Comparison of ENCODE assay signal across 8 cellular contexts in genomic region chr21:38807987-38808386, GRCh38. TPM values are rescaled to one million over a fixed set of nuclear protein-coding genes. Genes with fewer than 3 reads are reported as not detected.
DNase-seq lines count a peak whose midpoint lies in the region; ATAC-seq and TF ChIP-seq lines count a peak whose summit lies in the region.

No MANE protein-coding gene starts in this region.

- CTCF ChIA-PET in activated CD4-positive, alpha-beta T cell treated with anti-CD3 and anti-CD28 coated beads, Interleukin-2, amount 10 ng/mL, durations not matched to agents 7 days and 5 days (lab: Charles Lee): interaction anchor here (1.2 to 2.3 kb wide), 2 partner anchors 10 to 37 kb away, joined by 5 to 7 read pairs; no protein-coding TSS in a partner anchor

- H3K36me3 ChIP-seq in testis (ENCODE audit: low read depth, missing control alignments): no peaks in the 10 kb centered on the region

- H3K4me1 Mint-ChIP-seq in activated CD4-positive, alpha-beta T cell treated with anti-CD3 and anti-CD28 coated beads, Interleukin-2, amount 10 ng/mL, durations not matched to agents 7 days and 5 days: peaks cover 37% of the 10 kb centered on the region
- H3K4me1 Mint-ChIP-seq in activated naive CD8-positive, alpha-beta T cell treated with anti-CD3 and anti-CD28 coated beads, Interleukin-2, amount 10 ng/mL, durations not matched to agents 7 days and 5 days: peaks cover 25% of the 10 kb centered on the region

- peak overlapping the region; percentile 80 to 82 for H3K4me3 ChIP-seq in testis

- TF ChIP-seq POLR2A in testis (IDR thresholded peaks at IDR 0.05): no peak

- WGBS in testis, 2 donors: 64 to 86% methylated on average over 3 to 5 of the region's 5 CpGs

- H3K36me3 Mint-ChIP-seq in activated CD4-positive, alpha-beta T cell treated with anti-CD3 and anti-CD28 coated beads, Interleukin-2, amount 10 ng/mL, durations not matched to agents 7 days and 5 days (ENCODE audit: low read depth): peaks cover 43% of the 10 kb centered on the region
- peaks cover 23% of the 10 kb centered on the region for H3K36me3 Mint-ChIP-seq in activated naive CD8-positive, alpha-beta T cell treated with anti-CD3 and anti-CD28 coated beads, Interleukin-2, amount 10 ng/mL, durations not matched to agents 7 days and 5 days

- peak overlapping the region; percentile 76 for H3K4me3 Mint-ChIP-seq in activated CD4-positive, alpha-beta T cell treated with anti-CD3 and anti-CD28 coated beads, Interleukin-2, amount 10 ng/mL, durations not matched to agents 7 days and 5 days
- H3K4me3 Mint-ChIP-seq in activated naive CD8-positive, alpha-beta T cell treated with anti-CD3 and anti-CD28 coated beads, Interleukin-2, amount 10 ng/mL, durations not matched to agents 7 days and 5 days: peak overlapping the region; percentile 87

- no peak for TF ChIP-seq CTCF in testis (IDR thresholded peaks at IDR 0.05)

- H3K27ac Mint-ChIP-seq in activated CD4-positive, alpha-beta T cell treated with anti-CD3 and anti-CD28 coated beads, Interleukin-2, amount 10 ng/mL, durations not matched to agents 7 days and 5 days: no peak overlapping the region
- H3K27ac Mint-ChIP-seq in activated naive CD8-positive, alpha-beta T cell treated with anti-CD3 and anti-CD28 coated beads, Interleukin-2, amount 10 ng/mL, durations not matched to agents 7 days and 5 days: no peak overlapping the region

- intact Hi-C loops in testis (cut with DNase I; ENCODE audit: low total_unique reads): no loop called here

- no peaks in the 10 kb centered on the region for H3K27me3 Mint-ChIP-seq in activated CD4-positive, alpha-beta T cell treated with anti-CD3 and anti-CD28 coated beads, Interleukin-2, amount 10 ng/mL, durations not matched to agents 7 days and 5 days
- H3K27me3 Mint-ChIP-seq in activated naive CD8-positive, alpha-beta T cell treated with anti-CD3 and anti-CD28 coated beads, Interleukin-2, amount 10 ng/mL, durations not matched to agents 7 days and 5 days: no peaks in the 10 kb centered on the region

- peaks cover 8% of the 10 kb centered on the region for H3K4me1 ChIP-seq in testis

- H3K9me3 Mint-ChIP-seq in activated CD4-positive, alpha-beta T cell treated with anti-CD3 and anti-CD28 coated beads, Interleukin-2, amount 10 ng/mL, durations not matched to agents 7 days and 5 days: no peaks in the 10 kb centered on the region
- H3K9me3 Mint-ChIP-seq in activated naive CD8-positive, alpha-beta T cell treated with anti-CD3 and anti-CD28 coated beads, Interleukin-2, amount 10 ng/mL, durations not matched to agents 7 days and 5 days: no peaks in the 10 kb centered on the region

- ATAC-seq in activated naive CD8-positive, alpha-beta T cell treated with anti-CD3 and anti-CD28 coated beads, Interleukin-2, amount 10 ng/mL, durations not matched to agents 7 days and 5 days (ENCODE audit: low read depth): no peak
- no peak for ATAC-seq in GM21737 (IDR thresholded peaks at IDR 0.05; ENCODE audit: unreplicated experiment)

- no peaks in the 10 kb centered on the region for H3K9me3 ChIP-seq in testis

- H3K27me3 ChIP-seq in testis: no peaks in the 10 kb centered on the region

- DNase-seq in activated CD4-positive, alpha-beta T cell treated with anti-CD3 and anti-CD28 coated beads, Interleukin-2, amount 10 ng/mL, durations not matched to agents 7 days and 5 days: no peak
- no peak for DNase-seq in activated CD4-positive, alpha-beta T cell treated with anti-CD3 and anti-CD28 coated beads, Interleukin-2, amount 50 U/mL, for 1 hour
- DNase-seq in activated naive CD8-positive, alpha-beta T cell treated with anti-CD3 and anti-CD28 coated beads, Interleukin-2, amount 10 ng/mL, durations not matched to agents 7 days and 5 days: no peak
- peak; percentile 29 for DNase-seq in left kidney (ENCODE audit: low read depth, low spot score)
- no peak for DNase-seq in testis
- no peak for DNase-seq in NCI-H524 (lab: John Stamatoyannopoulos, UW)
- no peak for DNase-seq in NK-92 treated with Interleukin-12 subunit alpha and Interleukin-12 subunit beta, amount 100 ng/mL, for 24 hours (lab: John Stamatoyannopoulos, UW)

- POLR2A ChIA-PET in activated CD4-positive, alpha-beta T cell treated with anti-CD3 and anti-CD28 coated beads, Interleukin-2, amount 10 ng/mL, durations not matched to agents 7 days and 5 days (lab: Charles Lee): interaction anchor here (0.6 kb wide), 2 partner anchors 67 to 129 kb away, joined by 3 read pairs; no protein-coding TSS in a partner anchor
- POLR2A ChIA-PET in activated naive CD8-positive, alpha-beta T cell treated with anti-CD3 and anti-CD28 coated beads, Interleukin-2, amount 10 ng/mL, durations not matched to agents 7 days and 5 days (lab: Charles Lee): interaction anchor here (0.5 to 1.1 kb wide), 4 partner anchors 39 to 904 kb away, joined by 3 to 5 read pairs (median 4); no protein-coding TSS in a partner anchor

- H3K27ac ChIP-seq in testis: peak overlapping the region; percentile 81 to 89

RNA-seq across cellular contexts. Expression of gene ETS2, which starts 2.3 kb away (rescaled TPM):
- 10 to 100 TPM; 15.2 to 19.7 TPM for total RNA-seq in activated CD4-positive, alpha-beta T cell treated with anti-CD3 and anti-CD28 coated beads, Interleukin-2, amount 10 ng/mL, durations not matched to agents 7 days and 5 days
- 10 to 100 TPM; 14.8 to 15.5 TPM for total RNA-seq in activated naive CD8-positive, alpha-beta T cell treated with anti-CD3 and anti-CD28 coated beads, Interleukin-2, amount 10 ng/mL, durations not matched to agents 7 days and 5 days
- 10 to 100 TPM; 13.3 to 19.8 TPM for total RNA-seq in testis
- 16.2 TPM for polyA plus RNA-seq in testis (ENCODE audit: insufficient read depth, low read depth, low replicate concordance)
